In genomic region chr9:121561385-121562222, GRCh38 we compare ENCODE assay signal across 18 cellular contexts.
DNase-seq lines count a peak whose midpoint lies in the region; ATAC-seq, FAIRE-seq and TF ChIP-seq lines count a peak whose summit lies in the region.
"Had no signal": no experiment of that assay in that cellular context is flagged by ENCODE, and none has a peak within 500 bp of the region (broad histone marks: within the 10 kb centered on the region; RNA-seq: fewer than 3 reads in every experiment).

No MANE protein-coding gene starts in this region.

- H3K4me1 ChIP-seq in HEK293 (ENCODE audit: control insufficient read depth, insufficient read depth, low read length) (peaks cover 2% of the 10 kb centered on the region; the same call in 1 of the 2 replicates), astrocyte (ENCODE audit: insufficient read depth, low read length) (peaks cover 36% of the 10 kb centered on the region), foreskin keratinocyte (peaks cover 9% of the 10 kb centered on the region)
- H3K4me1 ChIP-seq: colonic mucosa had no signal

- H3K4me3 Mint-ChIP-seq in astrocyte (ENCODE audit: unreplicated experiment) = peak overlapping the region; percentile 16
- H3K4me3 Mint-ChIP-seq in activated CD8-positive, alpha-beta memory T cell treated with anti-CD3 and anti-CD28 coated beads, Interleukin-2, amount 10 ng/mL, durations not matched to agents 7 days and 5 days = no peak overlapping the region
- H3K4me3 Mint-ChIP-seq: activated CD4-positive, alpha-beta T cell treated with anti-CD3 and anti-CD28 coated beads for 36 hours had no signal

- H3K27ac ChIP-seq in HEK293 (ENCODE audit: extremely low read depth, low read depth, low read length) (no peak overlapping the region), astrocyte (ENCODE audit: low read depth, low read length) (no peak overlapping the region), foreskin keratinocyte (no peak overlapping the region)
- H3K27ac ChIP-seq: colonic mucosa, pancreas, Peyer's patch, uterus had no signal

- TF ChIP-seq CTCF in HEK293 (tag by site-specific recombination; IDR thresholded peaks at IDR 0.05) (no peak), astrocyte (IDR thresholded peaks at IDR 0.05; ENCODE audit: insufficient read depth, low read depth, low read length) (no peak), foreskin keratinocyte (conservative IDR thresholded peaks at IDR 0.05) (peak; percentile 18)

- CTCF ChIA-PET in HEK293 (lab: Yijun Ruan, JAX) = interaction anchor here (0.8 to 3.7 kb wide), 4 partner anchors 11 to 241 kb away, joined by 3 to 13 read pairs (median 6); no protein-coding TSS in a partner anchor
- CTCF ChIA-PET in activated CD8-positive, alpha-beta memory T cell treated with anti-CD3 and anti-CD28 coated beads, Interleukin-2, amount 10 ng/mL, durations not matched to agents 7 days and 5 days (lab: Charles Lee) = interaction anchor here (1.0 kb wide), 1 partner anchor 16 kb away, joined by 4 read pairs; no protein-coding TSS in a partner anchor

- H3K27me3 Mint-ChIP-seq in astrocyte (ENCODE audit: low read depth, unreplicated experiment) = peaks cover 12% of the 10 kb centered on the region
- H3K27me3 Mint-ChIP-seq in activated CD8-positive, alpha-beta memory T cell treated with anti-CD3 and anti-CD28 coated beads, Interleukin-2, amount 10 ng/mL, durations not matched to agents 7 days and 5 days = peaks cover 5% of the 10 kb centered on the region
- H3K27me3 Mint-ChIP-seq: activated CD4-positive, alpha-beta T cell treated with anti-CD3 and anti-CD28 coated beads for 36 hours had no signal

- peak overlapping the region; percentile 38 for H3K27ac Mint-ChIP-seq in astrocyte (ENCODE audit: unreplicated experiment)
- H3K27ac Mint-ChIP-seq in activated CD8-positive, alpha-beta memory T cell treated with anti-CD3 and anti-CD28 coated beads, Interleukin-2, amount 10 ng/mL, durations not matched to agents 7 days and 5 days = no peak overlapping the region
- H3K27ac Mint-ChIP-seq: activated CD4-positive, alpha-beta T cell treated with anti-CD3 and anti-CD28 coated beads for 36 hours had no signal

- H3K36me3 ChIP-seq in HEK293 (ENCODE audit: control insufficient read depth in 2 of 2, insufficient read depth in 1 of 2, low read length in 2 of 2) = no peaks in the 10 kb centered on the region
- no peaks in the 10 kb centered on the region for H3K36me3 ChIP-seq in astrocyte (ENCODE audit: insufficient read depth, low read length)
- H3K36me3 ChIP-seq: colonic mucosa, pancreas, Peyer's patch, uterus had no signal

- no peak overlapping the region for H3K9ac ChIP-seq in astrocyte (ENCODE audit: low read length)

- H2AFZ ChIP-seq in astrocyte (ENCODE audit: low read depth, low read length) = no peak overlapping the region

- POLR2A ChIA-PET in HEK293 (lab: Yijun Ruan, JAX) = no interaction called here

- H3K36me3 Mint-ChIP-seq in astrocyte (ENCODE audit: low read depth, unreplicated experiment) = peaks cover 5% of the 10 kb centered on the region
- H3K36me3 Mint-ChIP-seq in activated CD8-positive, alpha-beta memory T cell treated with anti-CD3 and anti-CD28 coated beads, Interleukin-2, amount 10 ng/mL, durations not matched to agents 7 days and 5 days = no peaks in the 10 kb centered on the region

- H3K9me3 Mint-ChIP-seq in astrocyte (ENCODE audit: unreplicated experiment) = peaks cover 3% of the 10 kb centered on the region
- H3K9me3 Mint-ChIP-seq in activated CD8-positive, alpha-beta memory T cell treated with anti-CD3 and anti-CD28 coated beads, Interleukin-2, amount 10 ng/mL, durations not matched to agents 7 days and 5 days (ENCODE audit: low read depth) = no peaks in the 10 kb centered on the region

- H3K4me3 ChIP-seq in HEK293 (ENCODE audit: low read depth, low read length) (no peak overlapping the region), astrocyte (ENCODE audit: insufficient read depth, low read depth, low read length) (no peak overlapping the region)
- H3K4me3 ChIP-seq: colonic mucosa, pancreas, Peyer's patch, uterus had no signal

- peaks cover 34% of the 10 kb centered on the region for H3K4me1 Mint-ChIP-seq in astrocyte (ENCODE audit: low read depth, unreplicated experiment)
- H3K4me1 Mint-ChIP-seq in activated CD8-positive, alpha-beta memory T cell treated with anti-CD3 and anti-CD28 coated beads, Interleukin-2, amount 10 ng/mL, durations not matched to agents 7 days and 5 days = peaks cover 17% of the 10 kb centered on the region

- no peak for FAIRE-seq in astrocyte (lab: Jason Lieb, UNC)
- FAIRE-seq: pancreas had no signal

- H3K4me2 ChIP-seq in astrocyte (ENCODE audit: low read length) = no peak overlapping the region

- intact Hi-C loops in posterior vena cava (cut with DNase I) = no loop called here

- ATAC-seq in foreskin keratinocyte (no peak), GM19397 (IDR thresholded peaks at IDR 0.05; ENCODE audit: unreplicated experiment) (no peak)
- no peak for ATAC-seq in activated CD8-positive, alpha-beta memory T cell treated with anti-CD3 and anti-CD28 coated beads, Interleukin-2, amount 10 ng/mL, durations not matched to agents 7 days and 5 days
- ATAC-seq: activated CD4-positive, alpha-beta T cell treated with anti-CD3 and anti-CD28 coated beads for 36 hours; pancreas had no signal

- H3K27me3 ChIP-seq in astrocyte (ENCODE audit: insufficient read depth, low read length) (no peaks in the 10 kb centered on the region), foreskin keratinocyte (no peaks in the 10 kb centered on the region)
- H3K27me3 ChIP-seq: colonic mucosa, pancreas, Peyer's patch, uterus had no signal

- no peaks in the 10 kb centered on the region for H4K20me1 ChIP-seq in astrocyte (ENCODE audit: insufficient read depth, low read length)

- no peaks in the 10 kb centered on the region for H3K79me2 ChIP-seq in astrocyte (ENCODE audit: insufficient read depth, low read length)

- H3K9me3 ChIP-seq in HEK293 (ENCODE audit: control insufficient read depth, insufficient read depth, low read depth, low read length) (no peaks in the 10 kb centered on the region), astrocyte (ENCODE audit: insufficient read depth, low read depth, low read length) (no peaks in the 10 kb centered on the region)
- H3K9me3 ChIP-seq: colonic mucosa, pancreas, Peyer's patch, uterus had no signal

- DNase-seq in astrocyte (ENCODE audit: low read depth) = no peak
- no peak for DNase-seq in foreskin keratinocyte
- DNase-seq in renal cortical epithelial cell (ENCODE audit: low read depth) = peak; percentile 27
- DNase-seq in posterior vena cava (ENCODE audit: low spot score) = no peak
- DNase-seq in activated CD8-positive, alpha-beta memory T cell treated with anti-CD3 and anti-CD28 coated beads, Interleukin-2, amount 10 ng/mL, durations not matched to agents 7 days and 5 days = no peak
- DNase-seq: activated CD4-positive, alpha-beta T cell treated with anti-CD3 and anti-CD28 coated beads for 36 hours; activated gamma-delta T cell treated with Interleukin-2 at 50 U/mL for 16 hours; anterior cingulate cortex; colonic mucosa; Kasumi-1; NCI-H1436; NCI-H82; pancreas; Peyer's patch; stimulated activated CD4-positive, alpha-beta T cell treated with anti-CD3 and anti-CD28 coated beads, Interleukin-4, amount 100 ng/mL, for 1 hour; uterus had no signal

TF ChIP-seq in HEK293, 187 proteins besides CTCF, POLR2A, EP300 and RAD21:
- TF ChIP-seq ZNF707 (tag by site-specific recombination; IDR thresholded peaks at IDR 0.05) = no peak
- TF ChIP-seq ZFP3 (tag by site-specific recombination; IDR thresholded peaks at IDR 0.05; ENCODE audit: low read depth) = peak; percentile 70; the same call in 1 of the 2 replicates
